ENCODE assay signal across 8 cellular contexts in the genomic region with DNA sequence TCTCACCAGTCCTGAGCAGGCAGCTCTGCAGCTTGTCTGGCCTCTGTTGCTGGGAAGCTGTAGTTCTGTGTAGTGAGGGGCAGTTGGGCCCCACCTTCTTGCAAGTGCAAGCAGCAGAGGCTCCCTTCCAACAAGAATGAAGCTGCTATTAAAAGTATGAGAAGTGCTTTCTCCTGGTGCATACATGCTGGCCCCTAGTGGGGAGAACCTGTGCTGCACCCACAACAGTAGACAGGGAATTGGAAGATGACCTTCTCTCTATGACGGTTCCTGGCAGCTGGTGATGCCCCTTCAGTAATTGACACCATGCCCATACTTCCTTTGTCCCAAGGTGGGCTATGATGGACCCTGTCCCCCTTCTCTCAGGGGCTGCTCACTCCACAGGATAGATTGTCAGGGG.
A peak's percentile ranks its signal among the peaks of the same experiment; 100 is the strongest.
DNase-seq lines count a peak whose midpoint lies in the region; ATAC-seq and TF ChIP-seq lines count a peak whose summit lies in the region.
"Not testable (repeated sequence)": the region's sequence is repeated elsewhere in the genome, so short reads cannot be mapped to it uniquely, and the experiment has no call there.

No MANE protein-coding gene starts in this region.

- CTCF ChIA-PET in PC-3 (lab: Charles Lee): not testable (repeated sequence)

- H3K9ac ChIP-seq in PC-3 (ENCODE audit: low read length): not testable (repeated sequence)

- not testable (repeated sequence) for H3K4me2 ChIP-seq in PC-3 (ENCODE audit: low read length)

- not testable (repeated sequence) for TF ChIP-seq POLR2A in GM18505 (IDR thresholded peaks at IDR 0.05; ENCODE audit: borderline replicate concordance, extremely low read depth, insufficient read depth, insufficient read length)

- H3K27ac ChIP-seq in PC-3 (ENCODE audit: low read length); upper lobe of right lung: not testable (repeated sequence)

- not testable (repeated sequence) for H3K79me2 ChIP-seq in PC-3 (ENCODE audit: low read length)

- intact Hi-C loops in PC-3 (cut with micrococcal nuclease); upper lobe of right lung (cut with DNase I): not testable (repeated sequence)

- H3K9me2 ChIP-seq in PC-3 (replicated peaks; ENCODE audit: low read length): not testable (repeated sequence)

- not testable (repeated sequence) for H3K36me3 ChIP-seq in PC-3 (ENCODE audit: low read depth, low read length); upper lobe of right lung

- DNase-seq in PC-3; left lobe of liver (ENCODE audit: low spot score); upper lobe of right lung: not testable (repeated sequence)

- H3F3A ChIP-seq in PC-3 (ENCODE audit: low read length, unreplicated experiment): not testable (repeated sequence)

- ATAC-seq in GM18505 (IDR thresholded peaks at IDR 0.05; ENCODE audit: unreplicated experiment): peak; percentile 64
- peak; percentile 50 for ATAC-seq in GM19023 (IDR thresholded peaks at IDR 0.05; ENCODE audit: unreplicated experiment)
- ATAC-seq in GM21526 (IDR thresholded peaks at IDR 0.05; ENCODE audit: low FRiP score, unreplicated experiment): peak; percentile 65
- peak; percentile 60 for ATAC-seq in HG02759 (IDR thresholded peaks at IDR 0.05; ENCODE audit: unreplicated experiment)
- ATAC-seq in HG03280 (IDR thresholded peaks at IDR 0.05; ENCODE audit: unreplicated experiment): peak; percentile 73
- peak; percentile 51; the same call in 1 of the 2 replicates for ATAC-seq in PC-3
- peak; percentile 84 for ATAC-seq in left lobe of liver
- ATAC-seq in upper lobe of right lung: peak; percentile 83

- not testable (repeated sequence) for BruUV-seq in PC-3 (replicated peaks; lab: Mats Ljungman, UMichigan)

- not testable (repeated sequence) for H3K9me3 ChIP-seq in PC-3 (ENCODE audit: low read length); upper lobe of right lung

- POLR2A ChIA-PET in PC-3 (lab: Charles Lee; ENCODE audit: unreplicated experiment): not testable (repeated sequence)

- not testable (repeated sequence) for H4K20me1 ChIP-seq in PC-3 (ENCODE audit: low read length)

- H3K4me3 ChIP-seq in PC-3 (ENCODE audit: low read length); upper lobe of right lung: not testable (repeated sequence)

- H2AFZ ChIP-seq in PC-3 (ENCODE audit: low read length): not testable (repeated sequence)

- H3K27me3 ChIP-seq in PC-3 (ENCODE audit: low read length); upper lobe of right lung: not testable (repeated sequence)

- not testable (repeated sequence) for TF ChIP-seq CTCF in PC-3 (conservative IDR thresholded peaks at IDR 0.05; ENCODE audit: low read depth, low read length); upper lobe of right lung (IDR thresholded peaks at IDR 0.05)

- not testable (repeated sequence) for H3K4me1 ChIP-seq in PC-3 (ENCODE audit: insufficient read depth, low read length); upper lobe of right lung
